ENCODE assay signal across 11 cellular contexts in the genomic region with DNA sequence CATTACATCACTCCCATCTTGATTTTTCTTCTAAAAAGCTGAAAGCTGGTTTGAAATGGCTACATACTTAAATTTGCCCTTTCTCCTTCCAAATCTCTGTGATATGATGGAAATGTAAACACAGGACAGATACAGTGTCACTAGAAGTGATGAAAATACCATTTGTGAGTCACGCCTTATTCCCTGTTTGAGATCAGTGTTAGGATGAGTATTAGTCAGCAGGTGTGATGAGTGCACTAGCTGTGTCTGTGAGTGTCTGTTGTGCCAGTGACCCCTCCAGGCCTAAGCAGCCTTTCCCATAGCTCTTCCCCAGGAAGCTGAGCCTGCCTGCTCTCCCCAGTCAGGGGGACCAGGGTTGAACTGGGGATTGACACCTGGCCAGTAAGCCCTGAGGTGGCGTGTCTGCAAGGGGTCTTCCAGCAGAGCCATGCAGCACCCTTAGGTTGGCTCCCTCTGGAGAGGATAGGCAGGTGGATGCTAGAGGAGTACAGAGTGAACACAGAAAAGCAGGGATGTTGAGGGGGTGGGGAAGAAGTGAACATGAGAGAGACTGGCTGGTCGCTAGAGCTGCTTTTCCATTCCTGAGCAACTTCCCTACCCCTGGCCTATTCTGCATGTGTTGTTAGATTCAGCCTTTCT.
A peak's percentile ranks its signal among the peaks of the same experiment; 100 is the strongest.
DNase-seq lines count a peak whose midpoint lies in the region; ATAC-seq and TF ChIP-seq lines count a peak whose summit lies in the region.
"Had no signal": no experiment of that assay in that cellular context is flagged by ENCODE, and none has a peak within 500 bp of the region (broad histone marks: within the 10 kb centered on the region; RNA-seq: fewer than 3 reads in every experiment).

No MANE protein-coding gene starts in this region.

- H3K27me3 Mint-ChIP-seq in activated naive CD4-positive, alpha-beta T cell treated with anti-CD3 and anti-CD28 coated beads, Interleukin-2, amount 50 U/mL, for 24 hours = no peaks in the 10 kb centered on the region
- H3K27me3 Mint-ChIP-seq in activated naive CD4-positive, alpha-beta T cell treated with anti-CD3 and anti-CD28 coated beads, Interleukin-2, amount 10 ng/mL, durations not matched to agents 7 days and 5 days = no peaks in the 10 kb centered on the region
- H3K27me3 Mint-ChIP-seq in activated naive CD8-positive, alpha-beta T cell = no peaks in the 10 kb centered on the region
- H3K27me3 Mint-ChIP-seq in stimulated activated naive B cell treated with anti-CD40 and anti-IgM and Interleukin-4, amounts not matched to agents 10 μg/mL and 1 μg/mL and 100 μg/mL, for 72 hours = no peaks in the 10 kb centered on the region

- peaks cover 29% of the 10 kb centered on the region for H3K36me3 Mint-ChIP-seq in activated naive CD4-positive, alpha-beta T cell treated with anti-CD3 and anti-CD28 coated beads, Interleukin-2, amount 50 U/mL, for 24 hours
- peaks cover 8% of the 10 kb centered on the region for H3K36me3 Mint-ChIP-seq in activated naive CD4-positive, alpha-beta T cell treated with anti-CD3 and anti-CD28 coated beads, Interleukin-2, amount 10 ng/mL, durations not matched to agents 7 days and 5 days
- H3K36me3 Mint-ChIP-seq in activated naive CD8-positive, alpha-beta T cell = peaks cover 24% of the 10 kb centered on the region
- peaks cover 34 to 57% of the 10 kb centered on the region in 2 donors for H3K36me3 Mint-ChIP-seq in stimulated activated naive B cell treated with anti-CD40 and anti-IgM and Interleukin-4, amounts not matched to agents 10 μg/mL and 1 μg/mL and 100 μg/mL, for 72 hours

- TF ChIP-seq POLR2A in lower leg skin (IDR thresholded peaks at IDR 0.05) = no peak

- no peak overlapping the region for H3K4me3 ChIP-seq in lower leg skin (ENCODE audit: low read depth, poor library complexity, severe bottlenecking)

- no peaks in the 10 kb centered on the region for H3K9me3 Mint-ChIP-seq in activated naive CD4-positive, alpha-beta T cell treated with anti-CD3 and anti-CD28 coated beads, Interleukin-2, amount 50 U/mL, for 24 hours
- no peaks in the 10 kb centered on the region for H3K9me3 Mint-ChIP-seq in activated naive CD4-positive, alpha-beta T cell treated with anti-CD3 and anti-CD28 coated beads, Interleukin-2, amount 10 ng/mL, durations not matched to agents 7 days and 5 days
- H3K9me3 Mint-ChIP-seq in activated naive CD8-positive, alpha-beta T cell (ENCODE audit: low read depth) = no peaks in the 10 kb centered on the region
- no peaks in the 10 kb centered on the region for H3K9me3 Mint-ChIP-seq in stimulated activated naive B cell treated with anti-CD40 and anti-IgM and Interleukin-4, amounts not matched to agents 10 μg/mL and 1 μg/mL and 100 μg/mL, for 72 hours

- intact Hi-C loops in lower leg skin (cut with DNase I; ENCODE audit: low total_unique reads) = no loop called here

- peak overlapping the region; percentile 56 for H3K27ac Mint-ChIP-seq in activated naive CD4-positive, alpha-beta T cell treated with anti-CD3 and anti-CD28 coated beads, Interleukin-2, amount 50 U/mL, for 24 hours
- no peak overlapping the region for H3K27ac Mint-ChIP-seq in activated naive CD4-positive, alpha-beta T cell treated with anti-CD3 and anti-CD28 coated beads, Interleukin-2, amount 10 ng/mL, durations not matched to agents 7 days and 5 days
- H3K27ac Mint-ChIP-seq in activated naive CD8-positive, alpha-beta T cell = peak overlapping the region; percentile 9
- no peak overlapping the region for H3K27ac Mint-ChIP-seq in stimulated activated naive B cell treated with anti-CD40 and anti-IgM and Interleukin-4, amounts not matched to agents 10 μg/mL and 1 μg/mL and 100 μg/mL, for 72 hours

- H3K4me1 Mint-ChIP-seq in activated naive CD4-positive, alpha-beta T cell treated with anti-CD3 and anti-CD28 coated beads, Interleukin-2, amount 50 U/mL, for 24 hours = peaks cover 18% of the 10 kb centered on the region
- H3K4me1 Mint-ChIP-seq in activated naive CD4-positive, alpha-beta T cell treated with anti-CD3 and anti-CD28 coated beads, Interleukin-2, amount 10 ng/mL, durations not matched to agents 7 days and 5 days = no peaks in the 10 kb centered on the region
- H3K4me1 Mint-ChIP-seq in activated naive CD8-positive, alpha-beta T cell (ENCODE audit: low read depth) = peaks cover 7% of the 10 kb centered on the region
- peaks cover 5 to 8% of the 10 kb centered on the region in 2 donors for H3K4me1 Mint-ChIP-seq in stimulated activated naive B cell treated with anti-CD40 and anti-IgM and Interleukin-4, amounts not matched to agents 10 μg/mL and 1 μg/mL and 100 μg/mL, for 72 hours

- WGBS in lower leg skin, 2 donors = 96 to 97% methylated on average over 3 of the region's 3 CpGs

- peak; percentile 70 for ATAC-seq in HG02759 (IDR thresholded peaks at IDR 0.05; ENCODE audit: unreplicated experiment)
- ATAC-seq in stimulated activated naive B cell treated with anti-CD40 and anti-IgM and Interleukin-4, amounts not matched to agents 10 μg/mL and 1 μg/mL and 100 μg/mL, for 72 hours (replicated peaks) = peak; percentile 41 to 94

- H3K4me3 Mint-ChIP-seq in activated naive CD4-positive, alpha-beta T cell treated with anti-CD3 and anti-CD28 coated beads, Interleukin-2, amount 50 U/mL, for 24 hours = no peak overlapping the region
- no peak overlapping the region for H3K4me3 Mint-ChIP-seq in activated naive CD4-positive, alpha-beta T cell treated with anti-CD3 and anti-CD28 coated beads, Interleukin-2, amount 10 ng/mL, durations not matched to agents 7 days and 5 days
- no peak overlapping the region for H3K4me3 Mint-ChIP-seq in activated naive CD8-positive, alpha-beta T cell
- H3K4me3 Mint-ChIP-seq in stimulated activated naive B cell treated with anti-CD40 and anti-IgM and Interleukin-4, amounts not matched to agents 10 μg/mL and 1 μg/mL and 100 μg/mL, for 72 hours = no peak overlapping the region

- CTCF ChIA-PET in activated naive CD4-positive, alpha-beta T cell treated with anti-CD3 and anti-CD28 coated beads, Interleukin-2, amount 10 ng/mL, durations not matched to agents 7 days and 5 days (lab: Charles Lee) = interaction anchor here (1.4 kb wide), 1 partner anchor 12 kb away, joined by 3 read pairs; no protein-coding TSS in a partner anchor

- TF ChIP-seq CTCF in lower leg skin (IDR thresholded peaks at IDR 0.05) = no peak

- no peak for DNase-seq in activated naive CD4-positive, alpha-beta T cell treated with anti-CD3 and anti-CD28 coated beads, Interleukin-2, amount 10 ng/mL, durations not matched to agents 7 days and 5 days
- no peak for DNase-seq in stimulated activated naive B cell treated with anti-CD40 and anti-IgM and Interleukin-4, amounts not matched to agents 10 μg/mL and 1 μg/mL and 100 μg/mL, for 72 hours
- DNase-seq in MV-4-11 (lab: John Stamatoyannopoulos, UW) (no peak), activated gamma-delta T cell (lab: John Stamatoyannopoulos, UW) (no peak), lower leg skin (ENCODE audit: low spot score in 2 of 2) (no peak)
- DNase-seq: C1 segment of cervical spinal cord, NCI-H2227 treated with DMSO at 0.1 percent for 48 hours, T-helper 9 cell had no signal

Comparison
In these comparisons a context has a peak if more than half of its experiments do, and no peak if none do; other contexts are left out.
1. H3K27ac Mint-ChIP-seq: peak in activated naive CD4-positive, alpha-beta T cell treated with anti-CD3 and anti-CD28 coated beads, Interleukin-2, amount 50 U/mL, for 24 hours (single experiment) and activated naive CD8-positive, alpha-beta T cell (single experiment); none in activated naive CD4-positive, alpha-beta T cell treated with anti-CD3 and anti-CD28 coated beads, Interleukin-2, amount 10 ng/mL, durations not matched to agents 7 days and 5 days (single experiment) and stimulated activated naive B cell treated with anti-CD40 and anti-IgM and Interleukin-4, amounts not matched to agents 10 μg/mL and 1 μg/mL and 100 μg/mL, for 72 hours (single experiment).